In the genomic region with DNA sequence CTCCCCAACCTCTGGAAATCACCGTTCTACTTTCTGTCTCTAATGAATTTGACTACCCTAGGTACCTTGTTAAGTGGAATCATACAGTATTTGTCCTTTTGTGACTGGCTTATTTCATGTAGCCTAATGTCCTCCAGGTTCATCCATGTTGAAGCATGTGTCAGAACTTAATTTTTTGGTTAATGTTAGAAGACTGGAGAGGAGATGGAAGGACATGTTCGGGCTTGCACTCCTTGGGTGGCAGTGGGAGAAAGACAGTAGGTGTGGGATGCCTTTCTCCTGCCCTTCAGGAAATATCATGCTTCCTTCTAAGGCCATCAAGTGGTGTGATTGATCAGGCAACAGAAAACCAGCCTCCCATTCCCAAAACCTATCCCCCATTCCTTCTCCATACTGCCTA, we compare ENCODE assay signal across 1 cellular context.
TF ChIP-seq lines count a peak whose summit lies in the region.

No MANE protein-coding gene starts in this region.

TF ChIP-seq in GM23338, 12 proteins besides CTCF, POLR2A, EP300 and RAD21 (continued from another document):
- TF ChIP-seq, protein P1, sequence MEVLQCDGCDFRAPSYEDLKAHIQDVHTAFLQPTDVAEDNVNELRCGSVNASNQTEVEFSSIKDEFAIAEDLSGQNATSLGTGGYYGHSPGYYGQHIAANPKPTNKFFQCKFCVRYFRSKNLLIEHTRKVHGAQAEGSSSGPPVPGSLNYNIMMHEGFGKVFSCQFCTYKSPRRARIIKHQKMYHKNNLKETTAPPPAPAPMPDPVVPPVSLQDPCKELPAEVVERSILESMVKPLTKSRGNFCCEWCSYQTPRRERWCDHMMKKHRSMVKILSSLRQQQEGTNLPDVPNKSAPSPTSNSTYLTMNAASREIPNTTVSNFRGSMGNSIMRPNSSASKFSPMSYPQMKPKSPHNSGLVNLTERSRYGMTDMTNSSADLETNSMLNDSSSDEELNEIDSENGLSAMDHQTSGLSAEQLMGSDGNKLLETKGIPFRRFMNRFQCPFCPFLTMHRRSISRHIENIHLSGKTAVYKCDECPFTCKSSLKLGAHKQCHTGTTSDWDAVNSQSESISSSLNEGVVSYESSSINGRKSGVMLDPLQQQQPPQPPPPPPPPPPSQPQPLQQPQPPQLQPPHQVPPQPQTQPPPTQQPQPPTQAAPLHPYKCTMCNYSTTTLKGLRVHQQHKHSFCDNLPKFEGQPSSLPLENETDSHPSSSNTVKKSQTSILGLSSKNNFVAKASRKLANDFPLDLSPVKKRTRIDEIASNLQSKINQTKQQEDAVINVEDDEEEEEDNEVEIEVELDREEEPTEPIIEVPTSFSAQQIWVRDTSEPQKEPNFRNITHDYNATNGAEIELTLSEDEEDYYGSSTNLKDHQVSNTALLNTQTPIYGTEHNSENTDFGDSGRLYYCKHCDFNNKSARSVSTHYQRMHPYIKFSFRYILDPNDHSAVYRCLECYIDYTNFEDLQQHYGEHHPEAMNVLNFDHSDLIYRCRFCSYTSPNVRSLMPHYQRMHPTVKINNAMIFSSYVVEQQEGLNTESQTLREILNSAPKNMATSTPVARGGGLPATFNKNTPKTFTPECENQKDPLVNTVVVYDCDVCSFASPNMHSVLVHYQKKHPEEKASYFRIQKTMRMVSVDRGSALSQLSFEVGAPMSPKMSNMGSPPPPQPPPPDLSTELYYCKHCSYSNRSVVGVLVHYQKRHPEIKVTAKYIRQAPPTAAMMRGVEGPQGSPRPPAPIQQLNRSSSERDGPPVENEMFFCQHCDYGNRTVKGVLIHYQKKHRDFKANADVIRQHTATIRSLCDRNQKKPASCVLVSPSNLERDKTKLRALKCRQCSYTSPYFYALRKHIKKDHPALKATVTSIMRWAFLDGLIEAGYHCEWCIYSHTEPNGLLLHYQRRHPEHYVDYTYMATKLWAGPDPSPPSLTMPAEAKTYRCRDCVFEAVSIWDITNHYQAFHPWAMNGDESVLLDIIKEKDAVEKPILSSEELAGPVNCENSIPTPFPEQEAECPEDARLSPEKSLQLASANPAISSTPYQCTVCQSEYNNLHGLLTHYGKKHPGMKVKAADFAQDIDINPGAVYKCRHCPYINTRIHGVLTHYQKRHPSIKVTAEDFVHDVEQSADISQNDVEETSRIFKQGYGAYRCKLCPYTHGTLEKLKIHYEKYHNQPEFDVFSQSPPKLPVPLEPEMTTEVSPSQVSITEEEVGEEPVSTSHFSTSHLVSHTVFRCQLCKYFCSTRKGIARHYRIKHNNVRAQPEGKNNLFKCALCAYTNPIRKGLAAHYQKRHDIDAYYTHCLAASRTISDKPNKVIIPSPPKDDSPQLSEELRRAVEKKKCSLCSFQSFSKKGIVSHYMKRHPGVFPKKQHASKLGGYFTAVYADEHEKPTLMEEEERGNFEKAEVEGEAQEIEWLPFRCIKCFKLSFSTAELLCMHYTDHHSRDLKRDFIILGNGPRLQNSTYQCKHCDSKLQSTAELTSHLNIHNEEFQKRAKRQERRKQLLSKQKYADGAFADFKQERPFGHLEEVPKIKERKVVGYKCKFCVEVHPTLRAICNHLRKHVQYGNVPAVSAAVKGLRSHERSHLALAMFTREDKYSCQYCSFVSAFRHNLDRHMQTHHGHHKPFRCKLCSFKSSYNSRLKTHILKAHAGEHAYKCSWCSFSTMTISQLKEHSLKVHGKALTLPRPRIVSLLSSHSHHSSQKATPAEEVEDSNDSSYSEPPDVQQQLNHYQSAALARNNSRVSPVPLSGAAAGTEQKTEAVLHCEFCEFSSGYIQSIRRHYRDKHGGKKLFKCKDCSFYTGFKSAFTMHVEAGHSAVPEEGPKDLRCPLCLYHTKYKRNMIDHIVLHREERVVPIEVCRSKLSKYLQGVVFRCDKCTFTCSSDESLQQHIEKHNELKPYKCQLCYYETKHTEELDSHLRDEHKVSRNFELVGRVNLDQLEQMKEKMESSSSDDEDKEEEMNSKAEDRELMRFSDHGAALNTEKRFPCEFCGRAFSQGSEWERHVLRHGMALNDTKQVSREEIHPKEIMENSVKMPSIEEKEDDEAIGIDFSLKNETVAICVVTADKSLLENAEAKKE (CRISPR knock-in tag; IDR thresholded peaks at IDR 0.05): no peak
- no peak for TF ChIP-seq POLR2AphosphoS5 (IDR thresholded peaks at IDR 0.05; ENCODE audit: low read depth)
- TF ChIP-seq, protein P2, sequence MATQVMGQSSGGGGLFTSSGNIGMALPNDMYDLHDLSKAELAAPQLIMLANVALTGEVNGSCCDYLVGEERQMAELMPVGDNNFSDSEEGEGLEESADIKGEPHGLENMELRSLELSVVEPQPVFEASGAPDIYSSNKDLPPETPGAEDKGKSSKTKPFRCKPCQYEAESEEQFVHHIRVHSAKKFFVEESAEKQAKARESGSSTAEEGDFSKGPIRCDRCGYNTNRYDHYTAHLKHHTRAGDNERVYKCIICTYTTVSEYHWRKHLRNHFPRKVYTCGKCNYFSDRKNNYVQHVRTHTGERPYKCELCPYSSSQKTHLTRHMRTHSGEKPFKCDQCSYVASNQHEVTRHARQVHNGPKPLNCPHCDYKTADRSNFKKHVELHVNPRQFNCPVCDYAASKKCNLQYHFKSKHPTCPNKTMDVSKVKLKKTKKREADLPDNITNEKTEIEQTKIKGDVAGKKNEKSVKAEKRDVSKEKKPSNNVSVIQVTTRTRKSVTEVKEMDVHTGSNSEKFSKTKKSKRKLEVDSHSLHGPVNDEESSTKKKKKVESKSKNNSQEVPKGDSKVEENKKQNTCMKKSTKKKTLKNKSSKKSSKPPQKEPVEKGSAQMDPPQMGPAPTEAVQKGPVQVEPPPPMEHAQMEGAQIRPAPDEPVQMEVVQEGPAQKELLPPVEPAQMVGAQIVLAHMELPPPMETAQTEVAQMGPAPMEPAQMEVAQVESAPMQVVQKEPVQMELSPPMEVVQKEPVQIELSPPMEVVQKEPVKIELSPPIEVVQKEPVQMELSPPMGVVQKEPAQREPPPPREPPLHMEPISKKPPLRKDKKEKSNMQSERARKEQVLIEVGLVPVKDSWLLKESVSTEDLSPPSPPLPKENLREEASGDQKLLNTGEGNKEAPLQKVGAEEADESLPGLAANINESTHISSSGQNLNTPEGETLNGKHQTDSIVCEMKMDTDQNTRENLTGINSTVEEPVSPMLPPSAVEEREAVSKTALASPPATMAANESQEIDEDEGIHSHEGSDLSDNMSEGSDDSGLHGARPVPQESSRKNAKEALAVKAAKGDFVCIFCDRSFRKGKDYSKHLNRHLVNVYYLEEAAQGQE (IDR thresholded peaks at IDR 0.05; ENCODE audit: unreplicated experiment): no peak
